Comparison of ENCODE assay signal across 9 cellular contexts in the genomic region with DNA sequence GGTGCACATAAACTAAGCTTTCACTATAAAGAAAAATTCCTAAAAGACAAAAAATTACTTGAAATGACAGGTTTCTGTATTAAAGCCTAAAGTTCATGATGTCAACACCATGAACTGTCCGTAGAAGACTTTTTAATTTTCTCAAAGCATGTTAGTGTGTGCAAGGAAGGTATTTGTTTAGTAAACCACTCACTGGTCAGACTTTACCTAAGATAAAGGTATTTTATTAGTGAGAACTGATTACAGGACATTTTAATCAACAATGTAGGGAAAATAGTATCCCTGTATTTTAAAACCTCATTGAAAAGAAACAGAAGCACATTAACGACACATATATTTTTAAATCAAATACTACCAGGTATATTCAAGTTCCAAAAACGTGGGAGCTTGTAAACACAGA. TPM values are rescaled to one million over a fixed set of nuclear protein-coding genes. Genes with fewer than 3 reads are reported as not detected.
A peak's percentile ranks its signal among the peaks of the same experiment; 100 is the strongest.
DNase-seq lines count a peak whose midpoint lies in the region; ATAC-seq and TF ChIP-seq lines count a peak whose summit lies in the region.
"Had no signal": no experiment of that assay in that cellular context is flagged by ENCODE, and none has a peak within 500 bp of the region (broad histone marks: within the 10 kb centered on the region; RNA-seq: fewer than 3 reads in every experiment).

No MANE protein-coding gene starts in this region.

- H3K9me3 Mint-ChIP-seq in CD14-positive monocyte = peaks cover 0 to 8% (median 2%) of the 10 kb centered on the region in 7 donors
- no peaks in the 10 kb centered on the region for H3K9me3 Mint-ChIP-seq in effector memory CD8-positive, alpha-beta T cell

- peak overlapping the region; percentile 99 to 100 for H3K4me3 Mint-ChIP-seq in CD14-positive monocyte
- peak overlapping the region; percentile 99 for H3K4me3 Mint-ChIP-seq in effector memory CD8-positive, alpha-beta T cell

- H3K9ac ChIP-seq in NT2/D1 (ENCODE audit: insufficient read length, low read depth) = no peak overlapping the region

- H3K9me3 ChIP-seq in NT2/D1 (ENCODE audit: insufficient read depth, low read length) (no peaks in the 10 kb centered on the region), neutrophil (no peaks in the 10 kb centered on the region)

- H3K27me3 ChIP-seq in NT2/D1 (ENCODE audit: insufficient read depth, insufficient read length) = no peaks in the 10 kb centered on the region
- no peaks in the 10 kb centered on the region for H3K27me3 ChIP-seq in neutrophil

- H3K4me1 Mint-ChIP-seq in CD14-positive monocyte = peaks cover 56% of the 10 kb centered on the region
- H3K4me1 Mint-ChIP-seq in effector memory CD8-positive, alpha-beta T cell (ENCODE audit: low read depth in 2 of 2) = peaks cover 33 to 58% of the 10 kb centered on the region in 2 donors

- intact Hi-C loops in CD14-positive monocyte (cut with micrococcal nuclease) = loop anchor here (5.0 kb wide), 2 partner anchors 76 to 136 kb away; no protein-coding TSS in a partner anchor

- DNase-seq in CD14-positive monocyte (ENCODE audit: low spot score) = no peak
- no peak for DNase-seq in NT2/D1 (ENCODE audit: low read depth, low spot score)
- no peak for DNase-seq in effector memory CD8-positive, alpha-beta T cell
- DNase-seq in NOMO-1 (lab: John Stamatoyannopoulos, UW; ENCODE audit: unreplicated experiment in 2 of 2) = no peak
- no peak for DNase-seq in DMS53 (lab: John Stamatoyannopoulos, UW)
- DNase-seq: activated CD8-positive, alpha-beta memory T cell treated with anti-CD3 and anti-CD28 coated beads, Interleukin-2, amount 50 U/mL, for 4 hours had no signal

- H3K4me3 ChIP-seq in NT2/D1 (ENCODE audit: insufficient read length, low read depth) (peak overlapping the region; percentile 6), neutrophil (ENCODE audit: low read depth in 1 of 2, low read length in 1 of 2) (peak overlapping the region; percentile 81 to 100)

- H3K27ac ChIP-seq in neutrophil = peak overlapping the region; percentile 100

- H3K27ac Mint-ChIP-seq in CD14-positive monocyte = peak overlapping the region; percentile 96 to 100 (median 99)
- H3K27ac Mint-ChIP-seq in effector memory CD8-positive, alpha-beta T cell = peak overlapping the region; percentile 98

- H3K36me3 ChIP-seq in NT2/D1 (ENCODE audit: insufficient read depth, insufficient read length, low read length) (no peaks in the 10 kb centered on the region), neutrophil (no peaks in the 10 kb centered on the region)

- peaks cover 0 to 3% (median 0%) of the 10 kb centered on the region in 3 donors for H3K27me3 Mint-ChIP-seq in CD14-positive monocyte (ENCODE audit: low read depth in 3 of 3)
- H3K27me3 Mint-ChIP-seq in effector memory CD8-positive, alpha-beta T cell = no peaks in the 10 kb centered on the region

- TF ChIP-seq CTCF in CD14-positive monocyte (IDR thresholded peaks at IDR 0.05) (no peak), neutrophil (IDR thresholded peaks at IDR 0.05) (no peak)

- H3K4me1 ChIP-seq in NT2/D1 (ENCODE audit: insufficient read depth, insufficient read length) (no peaks in the 10 kb centered on the region), neutrophil (ENCODE audit: control insufficient read depth in 1 of 2, insufficient read depth in 1 of 2, low read depth in 1 of 2, low read length in 1 of 2) (peaks cover 69 to 72% of the 10 kb centered on the region in 2 experiments)

- ATAC-seq in effector memory CD8-positive, alpha-beta T cell (replicated peaks) = no peak
- ATAC-seq in GM19455 (IDR thresholded peaks at IDR 0.05; ENCODE audit: unreplicated experiment) (no peak), GM18907 (IDR thresholded peaks at IDR 0.05; ENCODE audit: unreplicated experiment) (no peak)

- peaks cover 14 to 15% of the 10 kb centered on the region in 2 donors for H3K36me3 Mint-ChIP-seq in CD14-positive monocyte
- H3K36me3 Mint-ChIP-seq in effector memory CD8-positive, alpha-beta T cell (ENCODE audit: insufficient read depth) = peaks cover 48% of the 10 kb centered on the region

RNA-seq across cellular contexts. Expression of gene PICALM, which starts 2.9 kb away (rescaled TPM):
- polyA plus RNA-seq in CD14-positive monocyte = 10 to 100 TPM; 62.4 to 81.0 TPM
